Comparison of ENCODE assay signal across 30 cellular contexts in genomic region chr1:52145137-52145536, GRCh38. TPM values are rescaled to one million over a fixed set of nuclear protein-coding genes. Genes with fewer than 3 reads are reported as not detected.
DNase-seq lines count a peak whose midpoint lies in the region; ATAC-seq lines count a peak whose summit lies in the region.
"Had no signal": no experiment of that assay in that cellular context is flagged by ENCODE, and none has a peak within 500 bp of the region (broad histone marks: within the 10 kb centered on the region; RNA-seq: fewer than 3 reads in every experiment).

No MANE protein-coding gene starts in this region.

- no peaks in the 10 kb centered on the region for H3K9me3 Mint-ChIP-seq in central memory CD8-positive, alpha-beta T cell
- H3K9me3 Mint-ChIP-seq: activated CD4-positive, alpha-beta memory T cell treated with anti-CD3 and anti-CD28 coated beads for 36 hours; activated naive CD4-positive, alpha-beta T cell treated with anti-CD3 and anti-CD28 coated beads for 36 hours; activated T-helper 1 cell treated with anti-CD3 and anti-CD28 coated beads, Interleukin-12 subunit alpha, Interleukin-12 subunit beta, Interleukin-2, Interleukin-4 antibody, amounts not matched to agents 30 ng/mL and 10 ng/mL and 1 ng/mL, durations not matched to agents 14 hours and 24 hours and 36 hours; IgD-negative memory B cell; immature natural killer cell had no signal

- peaks cover 28% of the 10 kb centered on the region for H3K4me1 Mint-ChIP-seq in central memory CD8-positive, alpha-beta T cell

- H3K27me3 ChIP-seq in HAP-1 (ENCODE audit: low read depth) (no peaks in the 10 kb centered on the region), mucosa of stomach (ENCODE audit: control insufficient read depth, insufficient read depth, low read length) (no peaks in the 10 kb centered on the region), MG63 (no peaks in the 10 kb centered on the region)
- H3K27me3 ChIP-seq: BLaER1 treated with 17β-estradiol and CSF1 and Interleukin-3, amounts not matched to agents 10 nM and 100 nM; suprapubic skin had no signal

- peak overlapping the region; percentile 6 for H3K4me3 Mint-ChIP-seq in central memory CD8-positive, alpha-beta T cell
- H3K4me3 Mint-ChIP-seq: activated CD4-positive, alpha-beta memory T cell treated with anti-CD3 and anti-CD28 coated beads for 36 hours; activated naive CD4-positive, alpha-beta T cell treated with anti-CD3 and anti-CD28 coated beads for 36 hours; activated T-helper 1 cell treated with anti-CD3 and anti-CD28 coated beads, Interleukin-12 subunit alpha, Interleukin-12 subunit beta, Interleukin-2, Interleukin-4 antibody, amounts not matched to agents 30 ng/mL and 10 ng/mL and 1 ng/mL, durations not matched to agents 14 hours and 24 hours and 36 hours; immature natural killer cell had no signal

- H3K4me3 ChIP-seq in HAP-1 (no peak overlapping the region), mucosa of stomach (ENCODE audit: low read length) (no peak overlapping the region), MG63 (no peak overlapping the region)
- H3K4me3 ChIP-seq: BLaER1 treated with 17β-estradiol and CSF1 and Interleukin-3, amounts not matched to agents 10 nM and 100 nM; GM23248; left lung; suprapubic skin had no signal

- H3K4me1 ChIP-seq in HAP-1 (peaks cover 36% of the 10 kb centered on the region), mucosa of stomach (ENCODE audit: control insufficient read depth, insufficient read depth, low read length) (peaks cover 8% of the 10 kb centered on the region)

- ATAC-seq in central memory CD8-positive, alpha-beta T cell (replicated peaks; ENCODE audit: extremely low read depth, poor library complexity, severe bottlenecking) = peak; percentile 42
- no peak for ATAC-seq in GM18870 (IDR thresholded peaks at IDR 0.05; ENCODE audit: unreplicated experiment)
- ATAC-seq: left lung, Panc1 had no signal

- H3K9me3 ChIP-seq in HAP-1 (no peaks in the 10 kb centered on the region), mucosa of stomach (ENCODE audit: control insufficient read depth, low read length) (no peaks in the 10 kb centered on the region), MG63 (no peaks in the 10 kb centered on the region)
- H3K9me3 ChIP-seq: BLaER1 treated with 17β-estradiol and CSF1 and Interleukin-3, amounts not matched to agents 10 nM and 100 nM; Caco-2; left lung; suprapubic skin had no signal

- H3K27me3 Mint-ChIP-seq in central memory CD8-positive, alpha-beta T cell = no peaks in the 10 kb centered on the region

- in situ Hi-C loops in HAP-1 (cut with MboI; ENCODE audit: low sequenced_read_pairs) = no loop called here

- peak overlapping the region; percentile 26 for H3K27ac Mint-ChIP-seq in central memory CD8-positive, alpha-beta T cell (ENCODE audit: low read depth)
- H3K27ac Mint-ChIP-seq: activated CD4-positive, alpha-beta memory T cell treated with anti-CD3 and anti-CD28 coated beads for 36 hours; activated naive CD4-positive, alpha-beta T cell treated with anti-CD3 and anti-CD28 coated beads for 36 hours; activated T-helper 1 cell treated with anti-CD3 and anti-CD28 coated beads, Interleukin-12 subunit alpha, Interleukin-12 subunit beta, Interleukin-2, Interleukin-4 antibody, amounts not matched to agents 30 ng/mL and 10 ng/mL and 1 ng/mL, durations not matched to agents 14 hours and 24 hours and 36 hours; IgD-negative memory B cell had no signal

- peak overlapping the region; percentile 15 for H3K9ac ChIP-seq in mucosa of stomach (ENCODE audit: low read length)
- H3K9ac ChIP-seq: BLaER1 treated with 17β-estradiol and CSF1 and Interleukin-3, amounts not matched to agents 10 nM and 100 nM; GM23248 had no signal

- DNase-seq in NCI-H2107 treated with DMSO at 0.1 percent for 48 hours (lab: John Stamatoyannopoulos, UW; ENCODE audit: unreplicated experiment) (peak; percentile 9), NCI-H2107 (lab: John Stamatoyannopoulos, UW) (no peak), HAP-1 (ENCODE audit: low spot score in 2 of 2) (peak; percentile 24 to 88), DMS79 (lab: John Stamatoyannopoulos, UW) (no peak), MG63 (no peak)
- no peak for DNase-seq in central memory CD8-positive, alpha-beta T cell (ENCODE audit: low spot score in 2 of 2)
- DNase-seq: activated CD4-positive, alpha-beta memory T cell treated with anti-CD3 and anti-CD28 coated beads for 36 hours; activated CD4-positive, CD25-positive, alpha-beta regulatory T cell treated with anti-CD3 and anti-CD28 coated beads, Interleukin-2, amount 50 U/mL, for 72 hours; activated CD8-positive, alpha-beta memory T cell treated with anti-CD3 and anti-CD28 coated beads, Interleukin-2, amount 50 U/mL, for 48 hours; activated naive CD4-positive, alpha-beta T cell treated with anti-CD3 and anti-CD28 coated beads for 36 hours; Caco-2; DMS79 treated with DMSO at 0.1 percent for 48 hours; GM23248; immature natural killer cell; left lung; mesenchymal stem cell; NCI-H1092; NCI-H1694 treated with DMSO at 0.1 percent for 48 hours; NCI-H524 treated with DMSO at 0.1 percent for 48 hours; Right ventricle myocardium superior; stimulated activated CD4-positive, alpha-beta T cell treated with anti-CD3 and anti-CD28 coated beads, Interleukin-15, amount 100 ng/mL, for 24 hours; stimulated activated CD4-positive, alpha-beta T cell treated with anti-CD3 and anti-CD28 coated beads, Interleukin-4, amount 100 ng/mL, for 4 hours; T-helper 2 cell had no signal

- H3K36me3 ChIP-seq in HAP-1 (replicated peaks) (no peaks in the 10 kb centered on the region), mucosa of stomach (ENCODE audit: control insufficient read depth, insufficient read depth, low read length) (no peaks in the 10 kb centered on the region), MG63 (no peaks in the 10 kb centered on the region)
- H3K36me3 ChIP-seq: BLaER1 treated with 17β-estradiol and CSF1 and Interleukin-3, amounts not matched to agents 10 nM and 100 nM; left lung; suprapubic skin had no signal

- peaks cover 9% of the 10 kb centered on the region for H3K36me3 Mint-ChIP-seq in central memory CD8-positive, alpha-beta T cell (ENCODE audit: insufficient read depth)
- H3K36me3 Mint-ChIP-seq: activated CD4-positive, alpha-beta memory T cell treated with anti-CD3 and anti-CD28 coated beads for 36 hours; IgD-negative memory B cell; immature natural killer cell had no signal

RNA-seq across cellular contexts. Expression of gene ZFYVE9, which starts 3.2 kb away (rescaled TPM):
- total RNA-seq in MG63 (2014; rRNA removed; shearing (Covaris generic); ENCODE audit: low replicate concordance) = 16.6 and 24.2 TPM in 2 replicates

Comparison
In these comparisons a context has a peak if more than half of its experiments do, and no peak if none do; other contexts are left out.
1. DNase-seq: peak in NCI-H2107 treated with DMSO at 0.1 percent for 48 hours (single experiment) and HAP-1 (2 of 2); none in NCI-H2107 (single experiment), central memory CD8-positive, alpha-beta T cell (0 of 2), DMS79 (single experiment) and MG63 (single experiment).